8 cellular contexts compared by ENCODE assay signal in genomic region chr11:128488471-128488870, GRCh38.
DNase-seq lines count a peak whose midpoint lies in the region; ATAC-seq and TF ChIP-seq lines count a peak whose summit lies in the region.

No MANE protein-coding gene starts in this region.

- TF ChIP-seq CTCF in right atrium auricular region (IDR thresholded peaks at IDR 0.05), result no peak
- TF ChIP-seq CTCF in BE2C (IDR thresholded peaks at IDR 0.05; ENCODE audit: low read depth, low read length), result no peak

- no peaks in the 10 kb centered on the region for H3K9me3 Mint-ChIP-seq in activated naive CD4-positive, alpha-beta T cell treated with anti-CD3 and anti-CD28 coated beads, Interleukin-2, amount 10 ng/mL, durations not matched to agents 7 days and 5 days
- no peaks in the 10 kb centered on the region for H3K9me3 Mint-ChIP-seq in activated T-helper 1 cell treated with anti-CD3 and anti-CD28 coated beads, Interleukin-12 subunit alpha, Interleukin-12 subunit beta, Interleukin-2, Interleukin-4 antibody, amounts not matched to agents 30 ng/mL and 10 ng/mL and 1 ng/mL, durations not matched to agents 14 hours and 24 hours and 36 hours

- H3K4me1 ChIP-seq in right atrium auricular region, result peaks cover 0 to 55% of the 10 kb centered on the region in 2 donors
- H3K4me1 ChIP-seq in urinary bladder (ENCODE audit: insufficient read depth), result peaks cover 16% of the 10 kb centered on the region
- no peaks in the 10 kb centered on the region for H3K4me1 ChIP-seq in BE2C

- 85% methylated on average over 5 of the region's 5 CpGs for WGBS in urinary bladder

- H3K9me3 ChIP-seq in right atrium auricular region (no peaks in the 10 kb centered on the region), BE2C (no peaks in the 10 kb centered on the region)

- no peaks in the 10 kb centered on the region for H3K27me3 ChIP-seq in right atrium auricular region
- H3K27me3 ChIP-seq in BE2C, result no peaks in the 10 kb centered on the region

- H3K4me1 Mint-ChIP-seq in activated naive CD4-positive, alpha-beta T cell treated with anti-CD3 and anti-CD28 coated beads, Interleukin-2, amount 10 ng/mL, durations not matched to agents 7 days and 5 days, result peaks cover 98% of the 10 kb centered on the region
- H3K4me1 Mint-ChIP-seq in activated T-helper 1 cell treated with anti-CD3 and anti-CD28 coated beads, Interleukin-12 subunit alpha, Interleukin-12 subunit beta, Interleukin-2, Interleukin-4 antibody, amounts not matched to agents 30 ng/mL and 10 ng/mL and 1 ng/mL, durations not matched to agents 14 hours and 24 hours and 36 hours (ENCODE audit: low read depth), result peaks cover 95% of the 10 kb centered on the region

- peak overlapping the region; percentile 37 to 39 for H3K27ac ChIP-seq in right atrium auricular region
- peak overlapping the region; percentile 12 for H3K27ac ChIP-seq in urinary bladder (ENCODE audit: low read depth)

- intact Hi-C loops in activated T-helper 1 cell treated with anti-CD3 and anti-CD28 coated beads, Interleukin-12 subunit alpha, Interleukin-12 subunit beta, Interleukin-2, Interleukin-4 antibody, amounts not matched to agents 30 ng/mL and 10 ng/mL and 1 ng/mL, durations not matched to agents 14 hours and 24 hours and 36 hours (cut with micrococcal nuclease), result loop anchor here (1.0 to 2.0 kb wide), 2 partner anchors 11 to 16 kb away; no protein-coding TSS in a partner anchor

- peaks cover 91% of the 10 kb centered on the region for H3K36me3 Mint-ChIP-seq in activated naive CD4-positive, alpha-beta T cell treated with anti-CD3 and anti-CD28 coated beads, Interleukin-2, amount 10 ng/mL, durations not matched to agents 7 days and 5 days
- peaks cover 89% of the 10 kb centered on the region for H3K36me3 Mint-ChIP-seq in activated T-helper 1 cell treated with anti-CD3 and anti-CD28 coated beads, Interleukin-12 subunit alpha, Interleukin-12 subunit beta, Interleukin-2, Interleukin-4 antibody, amounts not matched to agents 30 ng/mL and 10 ng/mL and 1 ng/mL, durations not matched to agents 14 hours and 24 hours and 36 hours (ENCODE audit: low read depth)

- H3K27ac Mint-ChIP-seq in activated naive CD4-positive, alpha-beta T cell treated with anti-CD3 and anti-CD28 coated beads, Interleukin-2, amount 10 ng/mL, durations not matched to agents 7 days and 5 days, result peak overlapping the region; percentile 88
- H3K27ac Mint-ChIP-seq in activated T-helper 1 cell treated with anti-CD3 and anti-CD28 coated beads, Interleukin-12 subunit alpha, Interleukin-12 subunit beta, Interleukin-2, Interleukin-4 antibody, amounts not matched to agents 30 ng/mL and 10 ng/mL and 1 ng/mL, durations not matched to agents 14 hours and 24 hours and 36 hours, result peak overlapping the region; percentile 83

- no peak for DNase-seq in activated naive CD4-positive, alpha-beta T cell treated with anti-CD3 and anti-CD28 coated beads, Interleukin-2, amount 10 ng/mL, durations not matched to agents 7 days and 5 days
- no peak for DNase-seq in activated naive CD4-positive, alpha-beta T cell treated with anti-CD3 and anti-CD28 coated beads, Interleukin-2, amount 50 U/mL, for 16 hours
- DNase-seq in activated T-helper 1 cell treated with anti-CD3 and anti-CD28 coated beads, Interleukin-12 subunit alpha, Interleukin-12 subunit beta, Interleukin-2, Interleukin-4 antibody, amounts not matched to agents 30 ng/mL and 10 ng/mL and 1 ng/mL, durations not matched to agents 14 hours and 24 hours and 36 hours (ENCODE audit: low spot score), result no peak
- DNase-seq in right atrium auricular region (ENCODE audit: low spot score) (no peak), BE2C (no peak), foreskin melanocyte (no peak)

- H3K4me3 Mint-ChIP-seq in activated naive CD4-positive, alpha-beta T cell treated with anti-CD3 and anti-CD28 coated beads, Interleukin-2, amount 10 ng/mL, durations not matched to agents 7 days and 5 days, result peak overlapping the region; percentile 32
- peak overlapping the region; percentile 32 for H3K4me3 Mint-ChIP-seq in activated T-helper 1 cell treated with anti-CD3 and anti-CD28 coated beads, Interleukin-12 subunit alpha, Interleukin-12 subunit beta, Interleukin-2, Interleukin-4 antibody, amounts not matched to agents 30 ng/mL and 10 ng/mL and 1 ng/mL, durations not matched to agents 14 hours and 24 hours and 36 hours

- H3K27me3 Mint-ChIP-seq in activated naive CD4-positive, alpha-beta T cell treated with anti-CD3 and anti-CD28 coated beads, Interleukin-2, amount 10 ng/mL, durations not matched to agents 7 days and 5 days, result no peaks in the 10 kb centered on the region
- H3K27me3 Mint-ChIP-seq in activated T-helper 1 cell treated with anti-CD3 and anti-CD28 coated beads, Interleukin-12 subunit alpha, Interleukin-12 subunit beta, Interleukin-2, Interleukin-4 antibody, amounts not matched to agents 30 ng/mL and 10 ng/mL and 1 ng/mL, durations not matched to agents 14 hours and 24 hours and 36 hours (ENCODE audit: insufficient read depth), result no peaks in the 10 kb centered on the region

- no peak for ATAC-seq in GM21360 (IDR thresholded peaks at IDR 0.05; ENCODE audit: unreplicated experiment)

- H3K36me3 ChIP-seq in right atrium auricular region (peaks cover 58% of the 10 kb centered on the region), urinary bladder (ENCODE audit: insufficient read depth) (peaks cover 2% of the 10 kb centered on the region), BE2C (no peaks in the 10 kb centered on the region; the same call in 1 of the 2 replicates)

- no peak overlapping the region for H3K4me3 ChIP-seq in right atrium auricular region
- H3K4me3 ChIP-seq in urinary bladder (ENCODE audit: low read depth, low read length), result no peak overlapping the region
- no peak overlapping the region for H3K4me3 ChIP-seq in BE2C (ENCODE audit: low read depth, low read length)

- CTCF ChIA-PET in activated naive CD4-positive, alpha-beta T cell treated with anti-CD3 and anti-CD28 coated beads, Interleukin-2, amount 10 ng/mL, durations not matched to agents 7 days and 5 days (lab: Charles Lee), result interaction anchor here (1.4 to 2.4 kb wide), 3 partner anchors 23 to 140 kb away, joined by 3 to 6 read pairs (median 3); no protein-coding TSS in a partner anchor
